22 cellular contexts compared by ENCODE assay signal in the genomic region with DNA sequence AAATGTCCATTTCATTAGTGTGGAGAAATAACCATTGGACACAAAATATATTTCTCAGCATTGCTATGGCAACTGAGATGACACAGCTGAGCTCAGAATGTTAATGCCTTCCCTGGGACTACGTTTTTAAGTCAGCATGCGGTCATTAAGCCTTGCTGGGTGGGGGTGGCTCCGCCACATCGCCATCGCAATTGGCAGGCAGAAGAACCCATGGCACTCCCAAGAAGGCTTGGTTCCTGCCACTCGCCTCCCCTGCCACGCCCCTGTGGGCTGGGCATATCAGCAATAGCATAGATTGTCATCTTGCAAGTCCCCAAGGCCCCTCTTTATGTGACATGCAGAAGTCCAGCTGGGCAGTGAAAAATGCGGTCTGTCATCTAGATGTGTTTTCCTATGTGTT.
"Had no signal": no experiment of that assay in that cellular context is flagged by ENCODE, and none has a peak within 500 bp of the region (broad histone marks: within the 10 kb centered on the region; RNA-seq: fewer than 3 reads in every experiment).

No MANE protein-coding gene starts in this region.

- H3K4me2 ChIP-seq: hepatocyte had no signal

- H3K4me3 Mint-ChIP-seq: activated naive CD8-positive, alpha-beta T cell; activated T-helper 17 cell treated with anti-CD3 and anti-CD28 coated beads, Interleukin-2, amount 50 U/mL, for 72 hours; natural killer cell; T-cell; T-helper 2 cell treated with Interferon-gamma antibody and Interleukin-4, amounts not matched to agents 5 μg/mL and 100 μg/mL, for 36 hours had no signal

- H3K36me3 ChIP-seq: ovary, prostate gland, thoracic aorta, upper lobe of right lung, WERI-Rb-1 had no signal

- H3K27me3 Mint-ChIP-seq: activated naive CD8-positive, alpha-beta T cell had no signal

- H3K4me3 ChIP-seq: hepatocyte, ovary, prostate gland, thoracic aorta, upper lobe of right lung had no signal

- H3K79me2 ChIP-seq: hepatocyte had no signal

- H3K27ac ChIP-seq: hepatocyte, ovary, prostate gland, thoracic aorta, upper lobe of right lung, WERI-Rb-1 had no signal

- H3K27ac Mint-ChIP-seq: activated naive CD8-positive, alpha-beta T cell; activated T-helper 17 cell treated with anti-CD3 and anti-CD28 coated beads, Interleukin-2, amount 50 U/mL, for 72 hours; natural killer cell; T-cell; T-helper 2 cell treated with Interferon-gamma antibody and Interleukin-4, amounts not matched to agents 5 μg/mL and 100 μg/mL, for 36 hours had no signal

- H3K9me3 Mint-ChIP-seq: activated T-helper 17 cell treated with anti-CD3 and anti-CD28 coated beads, Interleukin-2, amount 50 U/mL, for 72 hours; natural killer cell; T-helper 2 cell treated with Interferon-gamma antibody and Interleukin-4, amounts not matched to agents 5 μg/mL and 100 μg/mL, for 36 hours had no signal

- H3K4me1 Mint-ChIP-seq: activated T-helper 17 cell treated with anti-CD3 and anti-CD28 coated beads, Interleukin-2, amount 50 U/mL, for 72 hours; natural killer cell; T-cell had no signal

- DNase-seq: activated naive CD4-positive, alpha-beta T cell; activated T-cell treated with anti-CD3 and anti-CD28 coated beads, Interleukin-2, amount 50 U/mL, for 1 hour; cerebellar nuclear complex; cortex of kidney; kidney glomerular epithelial cell; left ventricle myocardium superior; mammary epithelial cell; midbrain; natural killer cell; ovary; right cardiac atrium; stimulated activated CD4-positive, alpha-beta T cell treated with anti-CD3 and anti-CD28 coated beads, Interleukin-4, amount 100 ng/mL, for 24 hours; stimulated activated naive CD4-positive, alpha-beta T cell treated with Interleukin-2 at 50 U/mL for 16 hours; T-cell; upper lobe of right lung; WERI-Rb-1 had no signal

- H3K27me3 ChIP-seq: hepatocyte, ovary, upper lobe of right lung had no signal

- H3K36me3 Mint-ChIP-seq: activated naive CD8-positive, alpha-beta T cell; natural killer cell; T-cell had no signal

- ATAC-seq: activated T-helper 17 cell treated with anti-CD3 and anti-CD28 coated beads, Interleukin-2, amount 50 U/mL, for 72 hours; left ventricle myocardium superior; natural killer cell; right cardiac atrium; T-cell; upper lobe of right lung had no signal

- H3K4me1 ChIP-seq: prostate gland, upper lobe of right lung had no signal
